Comparison of ENCODE assay signal across 8 cellular contexts in genomic region chr14:106372870-106373657, GRCh38.
DNase-seq lines count a peak whose midpoint lies in the region; ATAC-seq and TF ChIP-seq lines count a peak whose summit lies in the region.
"Had no signal": no experiment of that assay in that cellular context is flagged by ENCODE, and none has a peak within 500 bp of the region (broad histone marks: within the 10 kb centered on the region; RNA-seq: fewer than 3 reads in every experiment).

No MANE protein-coding gene starts in this region.

- H3K27ac Mint-ChIP-seq in activated T-helper 17 cell treated with anti-CD3 and anti-CD28 coated beads, Interleukin-2, amount 50 U/mL, for 72 hours: peak overlapping the region; percentile 67
- H3K27ac Mint-ChIP-seq: brain had no signal

- intact Hi-C loops in left colon (cut with DNase I, micrococcal nuclease): no loop called here
- intact Hi-C loops in tibial artery (cut with DNase I; ENCODE audit: low total_unique reads): no loop called here

- peaks cover 16% of the 10 kb centered on the region for H3K4me1 Mint-ChIP-seq in activated T-helper 17 cell treated with anti-CD3 and anti-CD28 coated beads, Interleukin-2, amount 50 U/mL, for 72 hours
- H3K4me1 Mint-ChIP-seq: brain had no signal

- no peak overlapping the region for H3K4me3 ChIP-seq in Peyer's patch
- no peak overlapping the region for H3K4me3 ChIP-seq in tibial artery

- no peaks in the 10 kb centered on the region for H3K9me3 Mint-ChIP-seq in activated T-helper 17 cell treated with anti-CD3 and anti-CD28 coated beads, Interleukin-2, amount 50 U/mL, for 72 hours

- peak; percentile 57 to 81 (median 63) for TF ChIP-seq CTCF in Peyer's patch (IDR thresholded peaks at IDR 0.05)
- TF ChIP-seq CTCF in tibial artery (IDR thresholded peaks at IDR 0.05): no peak

- TF ChIP-seq POLR2A in Peyer's patch (IDR thresholded peaks at IDR 0.05): no peak

- H3K4me1 ChIP-seq in Peyer's patch (no peaks in the 10 kb centered on the region), tibial artery (no peaks in the 10 kb centered on the region)

- DNase-seq in HT1080 (ENCODE audit: low read depth): peak; percentile 31
- peak; percentile 73 to 90 (median 88) for DNase-seq in Peyer's patch
- peak; percentile 36 to 77 for DNase-seq in left colon
- peak; percentile 49 to 57 for DNase-seq in stimulated activated CD8-positive, alpha-beta memory T cell treated with anti-CD3 and anti-CD28 coated beads, Interleukin-4, amount 100 ng/mL, for 4 hours (ENCODE audit: low read depth in 2 of 2, low spot score in 1 of 2)
- no peak for DNase-seq in tibial artery

- no peaks in the 10 kb centered on the region for H3K27me3 Mint-ChIP-seq in activated T-helper 17 cell treated with anti-CD3 and anti-CD28 coated beads, Interleukin-2, amount 50 U/mL, for 72 hours
- H3K27me3 Mint-ChIP-seq: brain had no signal

- ATAC-seq in GM18498 (IDR thresholded peaks at IDR 0.05; ENCODE audit: unreplicated experiment) (peak; percentile 51), left colon (peak; percentile 75)
- ATAC-seq in activated T-helper 17 cell treated with anti-CD3 and anti-CD28 coated beads, Interleukin-2, amount 50 U/mL, for 72 hours (replicated peaks): peak; percentile 92

- H3K36me3 ChIP-seq in Peyer's patch (no peaks in the 10 kb centered on the region), tibial artery (no peaks in the 10 kb centered on the region)

- H3K4me3 Mint-ChIP-seq in activated T-helper 17 cell treated with anti-CD3 and anti-CD28 coated beads, Interleukin-2, amount 50 U/mL, for 72 hours: peak overlapping the region; percentile 67
- H3K4me3 Mint-ChIP-seq: brain had no signal

- H3K9me3 ChIP-seq in Peyer's patch: no peaks in the 10 kb centered on the region
- H3K9me3 ChIP-seq in tibial artery: no peaks in the 10 kb centered on the region

- H3K27me3 ChIP-seq in Peyer's patch (no peaks in the 10 kb centered on the region), tibial artery (no peaks in the 10 kb centered on the region)

- H3K27ac ChIP-seq in Peyer's patch (peak overlapping the region in 1 of 4 donors; percentile 25), tibial artery (no peak overlapping the region)

- no peaks in the 10 kb centered on the region for H3K36me3 Mint-ChIP-seq in activated T-helper 17 cell treated with anti-CD3 and anti-CD28 coated beads, Interleukin-2, amount 50 U/mL, for 72 hours (ENCODE audit: low read depth)
- H3K36me3 Mint-ChIP-seq: brain had no signal

Comparison
In these comparisons a context has a peak if more than half of its experiments do, and no peak if none do; other contexts are left out.
1. DNase-seq: peak in HT1080 (single experiment), Peyer's patch (3 of 3), left colon (2 of 2) and stimulated activated CD8-positive, alpha-beta memory T cell treated with anti-CD3 and anti-CD28 coated beads, Interleukin-4, amount 100 ng/mL, for 4 hours (2 of 2); none in tibial artery (0 of 2).
2. CTCF ChIP-seq: peak in Peyer's patch (6 of 6); none in tibial artery (0 of 2).
3. Peak in every context shown above with its lines, with median percentiles within 50 percentile points of each other: ATAC-seq.